In genomic region chr20:32460683-32461320, GRCh38 we compare ENCODE assay signal across 22 cellular contexts.
"Had no signal": no experiment of that assay in that cellular context is flagged by ENCODE, and none has a peak within 500 bp of the region (broad histone marks: within the 10 kb centered on the region; RNA-seq: fewer than 3 reads in every experiment).

No MANE protein-coding gene starts in this region.

- ATAC-seq: activated CD4-positive, CD25-positive, alpha-beta regulatory T cell treated with anti-CD3 and anti-CD28 coated beads, Interleukin-2, amount 50 U/mL, for 24 hours; activated naive CD8-positive, alpha-beta T cell treated with anti-CD3 and anti-CD28 coated beads, Interleukin-2, amount 50 U/mL, for 24 hours; activated T-cell treated with anti-CD3 and anti-CD28 coated beads, Interleukin-2, amount 50 U/mL, for 72 hours; right lobe of liver; stimulated activated memory B cell treated with anti-CD40 and anti-IgM and Interleukin-4, amounts not matched to agents 10 μg/mL and 1 μg/mL and 100 μg/mL, for 72 hours; T-cell had no signal

- DNase-seq: activated CD4-positive, alpha-beta memory T cell treated with anti-CD3 and anti-CD28 coated beads, Interleukin-2, amount 10 ng/mL, durations not matched to agents 7 days and 5 days; activated CD4-positive, alpha-beta T cell treated with anti-CD3 and anti-CD28 coated beads, Interleukin-2, amount 10 ng/mL, durations not matched to agents 24 days and 14 days; activated effector memory CD4-positive, alpha-beta T cell treated with Interleukin-2 at 50 U/mL for 16 hours; activated naive CD4-positive, alpha-beta T cell treated with anti-CD3 and anti-CD28 coated beads for 36 hours; activated naive CD8-positive, alpha-beta T cell treated with anti-CD3 and anti-CD28 coated beads, Interleukin-2, amount 50 U/mL, for 24 hours; activated T-cell treated with anti-CD3 and anti-CD28 coated beads, Interleukin-2, amount 50 U/mL, for 72 hours; effector CD4-positive, alpha-beta T cell; erythroblast; foreskin fibroblast; left ventricle myocardium inferior; nucleus accumbens; stimulated activated CD4-positive, alpha-beta T cell treated with anti-CD3 and anti-CD28 coated beads, Interleukin-2, amount 100 ng/mL, for 24 hours; T-cell; upper lobe of left lung had no signal

- H3K9ac ChIP-seq: parathyroid adenoma had no signal

- FAIRE-seq: endometrium had no signal

- H3K4me3 ChIP-seq: left ventricle myocardium inferior, right lobe of liver, skin epidermis, thoracic aorta, upper lobe of left lung had no signal

- H3K36me3 ChIP-seq: left ventricle myocardium inferior, right lobe of liver, thoracic aorta had no signal

- H3K27me3 ChIP-seq: right lobe of liver, upper lobe of left lung had no signal

- H3K9me3 ChIP-seq: left ventricle myocardium inferior, right lobe of liver, thoracic aorta, upper lobe of left lung had no signal

- H3K4me1 ChIP-seq: parathyroid adenoma had no signal

- H3K27ac ChIP-seq: left ventricle myocardium inferior, parathyroid adenoma, right lobe of liver, skin epidermis, thoracic aorta, upper lobe of left lung, VCaP had no signal

- H2AFZ ChIP-seq: parathyroid adenoma had no signal
